19 cellular contexts compared by ENCODE assay signal in genomic region chr4:37805091-37805490, GRCh38.
"Had no signal": no experiment of that assay in that cellular context is flagged by ENCODE, and none has a peak within 500 bp of the region (broad histone marks: within the 10 kb centered on the region; RNA-seq: fewer than 3 reads in every experiment).

No MANE protein-coding gene starts in this region.

- H3K4me1 ChIP-seq: ascending aorta, breast epithelium, foreskin keratinocyte, right atrium auricular region, upper lobe of left lung had no signal

- H3K9me3 ChIP-seq: ascending aorta, breast epithelium, mucosa of descending colon, right atrium auricular region, upper lobe of left lung had no signal

- H3K27me3 ChIP-seq: ascending aorta, breast epithelium, foreskin keratinocyte, right atrium auricular region, upper lobe of left lung had no signal

- H3K27ac ChIP-seq: ascending aorta, breast epithelium, foreskin keratinocyte had no signal

- DNase-seq: activated CD4-positive, CD25-positive, alpha-beta regulatory T cell treated with anti-CD3 and anti-CD28 coated beads, Interleukin-2, amount 50 U/mL, for 72 hours; activated naive CD4-positive, alpha-beta T cell treated with Interleukin-2 at 50 U/mL for 16 hours; activated naive CD8-positive, alpha-beta T cell treated with anti-CD3 and anti-CD28 coated beads, Interleukin-2, amount 50 U/mL, for 24 hours; cerebellar nuclear complex; effector CD8-positive, alpha-beta T cell; foreskin keratinocyte; glutamatergic neuron; kidney glomerular epithelial cell; left ventricle myocardium superior; mucosa of descending colon; natural killer cell; nucleus accumbens; small intestine; stimulated activated naive CD8-positive, alpha-beta T cell treated with anti-CD3 and anti-CD28 coated beads, Interleukin-15, amount 100 ng/mL, for 72 hours; T1000; upper lobe of left lung had no signal

- H3K4me3 ChIP-seq: ascending aorta, breast epithelium, mucosa of descending colon, right atrium auricular region, upper lobe of left lung had no signal

- H3K36me3 ChIP-seq: ascending aorta, breast epithelium, right atrium auricular region, upper lobe of left lung had no signal

- ATAC-seq: activated naive CD8-positive, alpha-beta T cell treated with anti-CD3 and anti-CD28 coated beads, Interleukin-2, amount 50 U/mL, for 24 hours; foreskin keratinocyte; left ventricle myocardium superior; mucosa of descending colon; natural killer cell; stimulated activated naive CD8-positive, alpha-beta T cell treated with anti-CD3 and anti-CD28 coated beads, Interleukin-15, amount 100 ng/mL, for 72 hours had no signal
